8 cellular contexts compared by ENCODE assay signal in the genomic region with DNA sequence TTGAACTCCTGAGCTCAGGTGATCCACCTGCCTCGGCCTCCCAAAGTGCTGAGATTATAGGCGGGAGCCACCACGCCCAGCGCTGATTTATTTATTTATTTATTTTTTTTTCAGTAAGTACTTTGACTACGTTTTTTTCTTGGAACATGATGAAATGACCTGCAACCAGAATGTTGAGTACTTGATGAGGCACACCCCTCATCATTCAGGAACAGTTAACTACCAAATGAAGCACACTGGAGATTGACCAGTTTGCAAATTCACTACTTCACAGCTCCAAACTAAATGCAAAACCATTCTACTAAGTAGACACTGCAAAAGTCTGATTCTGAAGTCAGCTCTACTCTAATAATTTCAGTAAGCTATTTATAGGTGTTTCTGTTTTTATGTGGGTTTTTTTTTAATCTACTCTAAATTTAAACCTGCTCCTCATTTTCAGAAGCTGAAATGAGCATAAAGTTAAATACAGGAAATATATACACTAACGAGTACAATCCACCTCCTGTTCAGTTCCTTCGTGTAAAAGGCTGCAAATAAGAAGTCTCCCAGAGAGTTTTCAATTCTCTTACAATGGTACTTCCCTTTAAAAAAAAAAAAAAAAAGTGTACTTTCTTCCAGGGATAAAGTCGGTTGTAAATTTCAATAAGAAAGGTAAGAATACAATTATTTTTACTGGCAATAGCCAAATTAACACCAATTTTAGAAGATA. TPM values are rescaled to one million over a fixed set of nuclear protein-coding genes. Genes with fewer than 3 reads are reported as not detected.
DNase-seq lines count a peak whose midpoint lies in the region; ATAC-seq and TF ChIP-seq lines count a peak whose summit lies in the region.

No MANE protein-coding gene starts in this region.

- peak overlapping the region; percentile 82 for H3K9ac ChIP-seq in endodermal cell (ENCODE audit: extremely low read depth, low read length, poor library complexity, severe bottlenecking)

- H3K4me1 Mint-ChIP-seq in endodermal cell (peaks cover 24% of the 10 kb centered on the region), progenitor cell of endocrine pancreas (ENCODE audit: low read depth) (peaks cover 25% of the 10 kb centered on the region)

- WGBS in endodermal cell (ENCODE audit: insufficient coverage in 1 of 2, insufficient read length in 1 of 2), 2 experiments: 76 to 97% methylated on average over 5 to 7 of the region's 8 CpGs

- DNase-seq in GM03348 (ENCODE audit: low spot score) (peak; percentile 41), OCI-M1 (lab: John Stamatoyannopoulos, UW) (peak; percentile 70), endodermal cell (no peak), progenitor cell of endocrine pancreas (ENCODE audit: low spot score, unreplicated experiment) (no peak), NCI-H2196 (lab: John Stamatoyannopoulos, UW; ENCODE audit: unreplicated experiment) (no peak), SW 1271 (lab: John Stamatoyannopoulos, UW) (no peak)

- no peaks in the 10 kb centered on the region for H3K9me3 Mint-ChIP-seq in endodermal cell
- H3K9me3 Mint-ChIP-seq in progenitor cell of endocrine pancreas (ENCODE audit: low read depth): no peaks in the 10 kb centered on the region

- H3K27me3 Mint-ChIP-seq in endodermal cell (ENCODE audit: insufficient read depth): no peaks in the 10 kb centered on the region
- H3K27me3 Mint-ChIP-seq in progenitor cell of endocrine pancreas: no peaks in the 10 kb centered on the region

- H3K4me3 Mint-ChIP-seq in endodermal cell (peak overlapping the region; percentile 84), progenitor cell of endocrine pancreas (ENCODE audit: low read depth) (peak overlapping the region; percentile 94)

- H3K27ac ChIP-seq in endodermal cell (ENCODE audit: low read depth, low read length): no peak overlapping the region

- TF ChIP-seq CTCF in endodermal cell (conservative IDR thresholded peaks at IDR 0.05) (no peak), progenitor cell of endocrine pancreas (IDR thresholded peaks at IDR 0.05; ENCODE audit: unreplicated experiment) (no peak)

- H3K27ac Mint-ChIP-seq in endodermal cell (peak overlapping the region; percentile 55), progenitor cell of endocrine pancreas (peak overlapping the region; percentile 91)

- H3K9me3 ChIP-seq in endodermal cell (ENCODE audit: control insufficient read depth, low read length): no peaks in the 10 kb centered on the region

- H3K36me3 Mint-ChIP-seq in endodermal cell (ENCODE audit: low read depth): peaks cover 12% of the 10 kb centered on the region
- H3K36me3 Mint-ChIP-seq in progenitor cell of endocrine pancreas (ENCODE audit: insufficient read depth): peaks cover 5% of the 10 kb centered on the region

- ATAC-seq in GM18502 (IDR thresholded peaks at IDR 0.05; ENCODE audit: poor library complexity, unreplicated experiment): no peak
- no peak for ATAC-seq in GM21528 (IDR thresholded peaks at IDR 0.05; ENCODE audit: low FRiP score, unreplicated experiment)

- no peaks in the 10 kb centered on the region for H3K27me3 ChIP-seq in endodermal cell (ENCODE audit: control insufficient read depth, insufficient read depth, low read length, poor library complexity, severe bottlenecking)

- peaks cover 6% of the 10 kb centered on the region for H3K36me3 ChIP-seq in endodermal cell (ENCODE audit: control insufficient read depth, insufficient read depth, low read length)

- no peaks in the 10 kb centered on the region for H3K4me1 ChIP-seq in endodermal cell (ENCODE audit: control insufficient read depth, insufficient read depth, low read length)

- H3K4me3 ChIP-seq in endodermal cell (ENCODE audit: low read length): peak overlapping the region; percentile 97

RNA-seq across cellular contexts. Expression of a gene that starts 1.4 kb away (rescaled TPM):
- 10 to 100 TPM; 79.8 to 95.9 TPM for total RNA-seq in endodermal cell
- 25.9 TPM for polyA plus RNA-seq in endodermal cell (2013, experiment 1 of 2)
- 25.8 TPM for polyA plus RNA-seq in endodermal cell (2013, experiment 2 of 2)
- 50.9 and 51.9 TPM in 2 replicates for total RNA-seq in progenitor cell of endocrine pancreas

RNA-seq across cellular contexts. Expression of a gene that starts 51.6 kb away (rescaled TPM):
- total RNA-seq in endodermal cell (10 to 100 TPM; 37.0 to 37.9 TPM), progenitor cell of endocrine pancreas (41.6 and 44.1 TPM in 2 replicates)
- 48.3 TPM for polyA plus RNA-seq in endodermal cell (2013, experiment 1 of 2)
- 47.9 TPM for polyA plus RNA-seq in endodermal cell (2013, experiment 2 of 2)

Comparison
In these comparisons a context has a peak if more than half of its experiments do, and no peak if none do; other contexts are left out.
1. DNase-seq: peak in GM03348 (single experiment) and OCI-M1 (single experiment); none in endodermal cell (single experiment), progenitor cell of endocrine pancreas (single experiment), NCI-H2196 (single experiment) and SW 1271 (0 of 2).